13 cellular contexts compared by ENCODE assay signal in genomic region chr10:33497338-33497737, GRCh38.
DNase-seq lines count a peak whose midpoint lies in the region; ATAC-seq and TF ChIP-seq lines count a peak whose summit lies in the region.
"Had no signal": no experiment of that assay in that cellular context is flagged by ENCODE, and none has a peak within 500 bp of the region (broad histone marks: within the 10 kb centered on the region; RNA-seq: fewer than 3 reads in every experiment).

No MANE protein-coding gene starts in this region.

- intact Hi-C loops in PC-3 (cut with micrococcal nuclease) (no loop called here), transverse colon (cut with DNase I; ENCODE audit: low total_unique reads) (no loop called here)

- TF ChIP-seq CTCF in PC-3 (conservative IDR thresholded peaks at IDR 0.05; ENCODE audit: low read depth, low read length) (no peak), osteoblast (IDR thresholded peaks at IDR 0.05; ENCODE audit: extremely low read depth, low read depth, low read length) (no peak), transverse colon (IDR thresholded peaks at IDR 0.05) (no peak)

- H3K27me3 ChIP-seq in GM23248 (replicated peaks; ENCODE audit: insufficient read depth): no peaks in the 10 kb centered on the region
- no peaks in the 10 kb centered on the region for H3K27me3 ChIP-seq in PC-3 (ENCODE audit: low read length)
- no peaks in the 10 kb centered on the region for H3K27me3 ChIP-seq in osteoblast (ENCODE audit: insufficient read depth, low read length)
- no peaks in the 10 kb centered on the region for H3K27me3 ChIP-seq in transverse colon
- H3K27me3 ChIP-seq: BLaER1 treated with 17β-estradiol and CSF1 and Interleukin-3, amounts not matched to agents 10 nM and 100 nM had no signal

- H3K79me2 ChIP-seq in GM23248 (ENCODE audit: insufficient read depth) (no peaks in the 10 kb centered on the region), PC-3 (ENCODE audit: low read length) (no peaks in the 10 kb centered on the region), osteoblast (ENCODE audit: insufficient read depth, low read length) (no peaks in the 10 kb centered on the region)

- no peaks in the 10 kb centered on the region for H3K36me3 ChIP-seq in GM23248 (ENCODE audit: low read depth)
- H3K36me3 ChIP-seq in PC-3 (ENCODE audit: low read depth, low read length): no peaks in the 10 kb centered on the region
- H3K36me3 ChIP-seq in osteoblast (ENCODE audit: insufficient read depth, low read length): no peaks in the 10 kb centered on the region
- no peaks in the 10 kb centered on the region for H3K36me3 ChIP-seq in transverse colon
- H3K36me3 ChIP-seq: BLaER1 treated with 17β-estradiol and CSF1 and Interleukin-3, amounts not matched to agents 10 nM and 100 nM had no signal

- H3F3A ChIP-seq in GM23248 (ENCODE audit: insufficient read depth) (no peaks in the 10 kb centered on the region), PC-3 (ENCODE audit: low read length, unreplicated experiment) (no peaks in the 10 kb centered on the region)

- POLR2A ChIA-PET in PC-3 (lab: Charles Lee; ENCODE audit: unreplicated experiment): no interaction called here

- no peak for ATAC-seq in PC-3

- CTCF ChIA-PET in PC-3 (lab: Charles Lee): no interaction called here

- H3K27ac ChIP-seq in GM23248 (no peak overlapping the region), PC-3 (ENCODE audit: low read length) (no peak overlapping the region), osteoblast (ENCODE audit: low read depth, low read length) (no peak overlapping the region), transverse colon (no peak overlapping the region)
- H3K27ac ChIP-seq: BLaER1 treated with 17β-estradiol and CSF1 and Interleukin-3, amounts not matched to agents 10 nM and 100 nM had no signal

- TF ChIP-seq POLR2A in transverse colon (IDR thresholded peaks at IDR 0.05) (no peak), erythroblast (IDR thresholded peaks at IDR 0.05; ENCODE audit: low read length) (no peak)

- peak overlapping the region; percentile 59 for H3K4me2 ChIP-seq in GM23248 (ENCODE audit: unreplicated experiment)
- H3K4me2 ChIP-seq in PC-3 (ENCODE audit: low read length): no peak overlapping the region
- peak overlapping the region; percentile 0 for H3K4me2 ChIP-seq in osteoblast (ENCODE audit: insufficient read depth, low read length)
- H3K4me2 ChIP-seq: BLaER1 treated with 17β-estradiol and CSF1 and Interleukin-3, amounts not matched to agents 10 nM and 100 nM had no signal

- H2AFZ ChIP-seq in GM23248 (peak overlapping the region; percentile 77), PC-3 (ENCODE audit: low read length) (peak overlapping the region; percentile 6; the same call in 1 of the 2 replicates), osteoblast (ENCODE audit: low read length) (peak overlapping the region; percentile 8)

- H3K9me3 ChIP-seq in GM23248 (ENCODE audit: low read depth) (no peaks in the 10 kb centered on the region), PC-3 (ENCODE audit: low read length) (no peaks in the 10 kb centered on the region), osteoblast (ENCODE audit: low read depth, low read length) (no peaks in the 10 kb centered on the region), transverse colon (no peaks in the 10 kb centered on the region)

- H3K9ac ChIP-seq in GM23248 (0 out of 2 replicates have a peak overlapping the region, but pooled peaks have one; percentile 32), PC-3 (ENCODE audit: low read length) (no peak overlapping the region)
- H3K9ac ChIP-seq: BLaER1 treated with 17β-estradiol and CSF1 and Interleukin-3, amounts not matched to agents 10 nM and 100 nM had no signal

- H3K9me2 ChIP-seq in GM23248 (ENCODE audit: insufficient read depth): no peaks in the 10 kb centered on the region
- H3K9me2 ChIP-seq in PC-3 (replicated peaks; ENCODE audit: low read length): 0 out of 2 replicates have a peak, but pooled peaks cover 7% of the 10 kb centered on the region

- peak; percentile 28 for DNase-seq in GM23248
- no peak for DNase-seq in PC-3
- DNase-seq in fibroblast of peridontal ligament (ENCODE audit: extremely low read depth): peak; percentile 52
- DNase-seq in osteoblast (ENCODE audit: insufficient read length, low spot score, missing footprints): no peak
- no peak for DNase-seq in NCI-H1105 (lab: John Stamatoyannopoulos, UW)
- no peak for DNase-seq in ureter (ENCODE audit: low spot score)
- DNase-seq in transverse colon: no peak
- no peak for DNase-seq in erythroblast (lab: John Stamatoyannopoulos, UW)
- DNase-seq: CD4-positive, CD25-positive, alpha-beta regulatory T cell; DMS53; GF-D8; HCEC 1CT had no signal

- H3K4me3 ChIP-seq in GM23248 (peak overlapping the region; percentile 46), PC-3 (ENCODE audit: low read length) (no peak overlapping the region), osteoblast (ENCODE audit: insufficient read depth, low read length) (no peak overlapping the region), transverse colon (no peak overlapping the region)
- H3K4me3 ChIP-seq: BLaER1 treated with 17β-estradiol and CSF1 and Interleukin-3, amounts not matched to agents 10 nM and 100 nM had no signal

- TF ChIP-seq EP300 in transverse colon (IDR thresholded peaks at IDR 0.05; ENCODE audit: low read depth): no peak

- no peaks in the 10 kb centered on the region for H4K20me1 ChIP-seq in GM23248 (ENCODE audit: insufficient read depth)
- no peaks in the 10 kb centered on the region for H4K20me1 ChIP-seq in PC-3 (ENCODE audit: low read length)
- H4K20me1 ChIP-seq in osteoblast (ENCODE audit: insufficient read depth, low read length): no peaks in the 10 kb centered on the region
- H4K20me1 ChIP-seq: BLaER1 treated with 17β-estradiol and CSF1 and Interleukin-3, amounts not matched to agents 10 nM and 100 nM had no signal

- WGBS in GM23248 (ENCODE audit: low coverage in 1 of 2, low lambda C conversion rate in 2 of 2, missing lambda C conversion rate in 2 of 2), 2 experiments: 2 to 21% methylated on average over 3 of the region's 3 CpGs
- WGBS in transverse colon (ENCODE audit: low coverage in 1 of 2), 2 donors: 69 to 84% methylated on average over 3 of the region's 3 CpGs

- peaks cover 3% of the 10 kb centered on the region; the same call in 1 of the 2 replicates for H3K4me1 ChIP-seq in GM23248 (ENCODE audit: insufficient read depth)
- H3K4me1 ChIP-seq in PC-3 (ENCODE audit: insufficient read depth, low read length): no peaks in the 10 kb centered on the region
- no peaks in the 10 kb centered on the region for H3K4me1 ChIP-seq in osteoblast (ENCODE audit: insufficient read depth, low read length)
- H3K4me1 ChIP-seq in transverse colon: peaks cover 0 to 7% (median 0%) of the 10 kb centered on the region in 4 donors
- H3K4me1 ChIP-seq: BLaER1 treated with 17β-estradiol and CSF1 and Interleukin-3, amounts not matched to agents 10 nM and 100 nM had no signal

- in situ Hi-C loops in GM23248 (cut with MboI): no loop called here
- in situ Hi-C loops in transverse colon (cut with MboI; ENCODE audit: low pct_ligation_motif_present in 1 of 4, low pct_unique_long_range_greater_than_20kb in 1 of 4, low sequenced_read_pairs in 3 of 4): no loop called here

- BruUV-seq in PC-3 (replicated peaks; lab: Mats Ljungman, UMichigan): no TSS peak

Comparison
In these comparisons a context has a peak if more than half of its experiments do, and no peak if none do; other contexts are left out.
1. DNase-seq: peak in GM23248 (single experiment) and fibroblast of peridontal ligament (single experiment); none in PC-3 (single experiment), osteoblast (single experiment), NCI-H1105 (single experiment), ureter (single experiment), transverse colon (single experiment) and erythroblast (0 of 2).
2. H2AFZ ChIP-seq: peak in every context shown above with its lines; median percentile 77 in GM23248; 8 in osteoblast; 6 in PC-3.